Comparison of ENCODE assay signal across 13 cellular contexts in genomic region chr16:81740163-81740562, GRCh38. TPM values are rescaled to one million over a fixed set of nuclear protein-coding genes. Genes with fewer than 3 reads are reported as not detected.
A peak's percentile ranks its signal among the peaks of the same experiment; 100 is the strongest.
DNase-seq lines count a peak whose midpoint lies in the region; ATAC-seq, FAIRE-seq and TF ChIP-seq lines count a peak whose summit lies in the region.
"Had no signal": no experiment of that assay in that cellular context is flagged by ENCODE, and none has a peak within 500 bp of the region (broad histone marks: within the 10 kb centered on the region; RNA-seq: fewer than 3 reads in every experiment).

No MANE protein-coding gene starts in this region.

- no peaks in the 10 kb centered on the region for H3K27me3 Mint-ChIP-seq in activated CD4-positive, alpha-beta memory T cell treated with anti-CD3 and anti-CD28 coated beads for 36 hours

- H3K9me3 ChIP-seq in K562 (replicated peaks; ENCODE audit: control insufficient read depth, insufficient read depth, low read depth, low read length) = no peaks in the 10 kb centered on the region
- H3K9me3 ChIP-seq: testis had no signal

- ATAC-seq in GM21381 (IDR thresholded peaks at IDR 0.05; ENCODE audit: unreplicated experiment) = peak; percentile 71
- ATAC-seq in HG03280 (IDR thresholded peaks at IDR 0.05; ENCODE audit: unreplicated experiment) = peak; percentile 73
- peak; percentile 74 for ATAC-seq in K562

- H3K4me3 Mint-ChIP-seq in activated CD4-positive, alpha-beta memory T cell treated with anti-CD3 and anti-CD28 coated beads for 36 hours = no peak overlapping the region

- no peaks in the 10 kb centered on the region for H3K79me2 ChIP-seq in K562 (ENCODE audit: control insufficient read depth, insufficient read depth, low read length)

- peaks cover 8% of the 10 kb centered on the region for H3K4me1 Mint-ChIP-seq in activated CD4-positive, alpha-beta memory T cell treated with anti-CD3 and anti-CD28 coated beads for 36 hours (ENCODE audit: low read depth)

- no peaks in the 10 kb centered on the region for H3K36me3 Mint-ChIP-seq in activated CD4-positive, alpha-beta memory T cell treated with anti-CD3 and anti-CD28 coated beads for 36 hours

- H3K4me2 ChIP-seq in K562 (ENCODE audit: insufficient read depth, low read length) = no peak overlapping the region

- H3K4me1 ChIP-seq in K562 (replicated peaks in 1 of 2; ENCODE audit: control insufficient read depth in 2 of 2, insufficient read depth in 2 of 2, low read length in 2 of 2) = peaks cover 21 to 22% of the 10 kb centered on the region in 2 experiments

- 28% methylated on average over 7 of the region's 8 CpGs for WGBS in K562 (ENCODE audit: insufficient coverage, low coverage, missing lambda C conversion rate)

- CTCF ChIA-PET in K562 (lab: Yijun Ruan, JAX; ENCODE audit: low intra/inter-chr PET ratio) = interaction anchor here (0.6 to 3.0 kb wide), 2 partner anchors 371 to 373 kb away, joined by 5 to 31 read pairs; no protein-coding TSS in a partner anchor
- CTCF ChIA-PET in activated CD4-positive, alpha-beta memory T cell treated with anti-CD3 and anti-CD28 coated beads for 36 hours (lab: Charles Lee) = interaction anchor here (0.8 to 3.2 kb wide), 4 partner anchors 118 to 704 kb away, joined by 3 to 13 read pairs (median 4); partner anchors contain the start of gene ATMIN

- peaks cover 0 to 4% of the 10 kb centered on the region in 2 experiments; a peak in 1 of 5 replicates for H3K27me3 ChIP-seq in K562 (ENCODE audit: control insufficient read depth in 2 of 2, insufficient read depth in 2 of 2, low read length in 2 of 2)
- H3K27me3 ChIP-seq: testis had no signal

- H3K27ac Mint-ChIP-seq in activated CD4-positive, alpha-beta memory T cell treated with anti-CD3 and anti-CD28 coated beads for 36 hours = no peak overlapping the region

- TF ChIP-seq EP300 in K562 (IDR thresholded peaks at IDR 0.05; ENCODE audit: low read length) = no peak

- TF ChIP-seq RAD21 in K562 (CRISPR knock-in tag; conservative IDR thresholded peaks at IDR 0.05 in 1 of 2, IDR thresholded peaks at IDR 0.05 in 1 of 2) = no peak

- no peaks in the 10 kb centered on the region for H3K9me3 Mint-ChIP-seq in activated CD4-positive, alpha-beta memory T cell treated with anti-CD3 and anti-CD28 coated beads for 36 hours

- POLR2A ChIA-PET in K562 (lab: Yijun Ruan, JAX) = interaction anchor here (0.7 to 1.1 kb wide), 2 partner anchors 9 to 182 kb away, joined by 3 to 4 read pairs; no protein-coding TSS in a partner anchor
- POLR2A ChIA-PET in activated CD4-positive, alpha-beta memory T cell treated with anti-CD3 and anti-CD28 coated beads for 36 hours (lab: Charles Lee) = no interaction called here

- H3K27ac ChIP-seq in K562 (ENCODE audit: extremely low read depth, low read depth, low read length) = no peak overlapping the region
- H3K27ac ChIP-seq: testis had no signal

- intact Hi-C loops in K562 (cut with micrococcal nuclease) (no loop called here), posterior cingulate gyrus (cut with DNase I) (no loop called here)
- intact Hi-C loops in activated CD4-positive, alpha-beta memory T cell treated with anti-CD3 and anti-CD28 coated beads for 36 hours (cut with micrococcal nuclease) = no loop called here

- DNase-seq in GM13977 (ENCODE audit: low spot score) (peak; percentile 71), K562 (ENCODE audit: extremely low read depth in 1 of 4, low spot score in 3 of 4) (peak in 3 of 4 experiments; percentile 48 to 69 (median 62)), NCI-H2196 treated with DMSO at 0.1 percent for 48 hours (lab: John Stamatoyannopoulos, UW; ENCODE audit: unreplicated experiment) (no peak), posterior cingulate gyrus (no peak), GM03348 (ENCODE audit: low spot score) (no peak)
- DNase-seq in activated CD4-positive, alpha-beta memory T cell treated with anti-CD3 and anti-CD28 coated beads for 36 hours = no peak
- DNase-seq: effector CD8-positive, alpha-beta T cell; KG1; kidney; testis had no signal

- no peaks in the 10 kb centered on the region; the same call in 1 of the 2 replicates for H4K20me1 ChIP-seq in K562 (replicated peaks; ENCODE audit: control insufficient read depth, insufficient read depth, low read length)

- H2AFZ ChIP-seq in K562 (ENCODE audit: low read depth, low read length) = no peak overlapping the region

- TF ChIP-seq CTCF in GM13977 (IDR thresholded peaks at IDR 0.05; ENCODE audit: extremely low read depth, insufficient read depth, missing control alignments) (no peak), K562 (IDR thresholded peaks at IDR 0.05 in 2 of 3, conservative IDR thresholded peaks at IDR 0.05 in 1 of 3; ENCODE audit: insufficient read depth in 2 of 3, low read depth in 1 of 3, low read length in 3 of 3) (no peak)

- no peak for FAIRE-seq in K562 (lab: Jason Lieb, UNC)
- FAIRE-seq: D721Med, kidney had no signal

- H3K9me1 ChIP-seq in K562 (ENCODE audit: control insufficient read depth, insufficient read depth, low read length) = no peaks in the 10 kb centered on the region

- no peak overlapping the region for H3K4me3 ChIP-seq in K562
- H3K4me3 ChIP-seq: testis had no signal

- no TSS peak for BruUV-seq in K562 (replicated peaks; lab: Mats Ljungman, UMichigan)

- TF ChIP-seq POLR2A in K562 (conservative IDR thresholded peaks at IDR 0.05) = no peak

- no peaks in the 10 kb centered on the region for H3K36me3 ChIP-seq in K562 (ENCODE audit: control insufficient read depth, insufficient read depth, low read length)

- H3K9ac ChIP-seq in K562 (ENCODE audit: insufficient read depth in 1 of 2, low read depth in 2 of 2, low read length in 2 of 2) = no peak overlapping the region

- in situ Hi-C loops in GM13977 (cut with MboI; ENCODE audit: low pct_unique_long_range_greater_than_20kb, low sequenced_read_pairs, unreplicated experiment) (no loop called here), K562 (cut with MboI) (loop anchor here (25.0 kb wide), 2 partner anchors 728 to 1203 kb away; partner anchors contain the start of genes CENPN, CMC2 and DYNLRB2)

TF ChIP-seq in K562, 482 proteins besides CTCF, POLR2A, EP300 and RAD21 (continues in another document):
- TF ChIP-seq CREM (IDR thresholded peaks at IDR 0.05; ENCODE audit: low read depth) (peak; percentile 59; the same call in 1 of the 2 replicates), CBFA2T2 (conservative IDR thresholded peaks at IDR 0.05) (peak; percentile 43; the same call in 1 of the 2 replicates), TFE3 (CRISPR knock-in tag; IDR thresholded peaks at IDR 0.05) (peak; percentile 24; the same call in 1 of the 2 replicates), PKNOX1 (IDR thresholded peaks at IDR 0.05) (no peak), USF1 (CRISPR knock-in tag; IDR thresholded peaks at IDR 0.05) (peak; percentile 82), NFYB (IDR thresholded peaks at IDR 0.05; ENCODE audit: extremely low read depth, insufficient read length) (peak; percentile 45)

RNA-seq across cellular contexts. Expression of gene PLCG2, which starts 38.9 kb away (rescaled TPM):
- total RNA-seq in K562 (2011; cell fraction: chromatin; rRNA removed; ENCODE audit: low replicate concordance) = 18.9 and 24.9 TPM in 2 replicates
- total RNA-seq in K562 (2011; cell fraction: nucleolus; rRNA removed) = 10.9 and 11.8 TPM in 2 replicates
- total RNA-seq in K562 (2011; cell fraction: nucleoplasm; rRNA removed) = 12.5 and 14.6 TPM in 2 replicates
- total RNA-seq in K562 (2014; rRNA removed) = 1.7 and 4.0 TPM in 2 replicates
- 2.7 and 3.3 TPM in 2 replicates for total RNA-seq in K562 (2014; rRNA removed; fragmentation: Illumina TruSeq; extraction: Trizol)
- 3.9 and 4.0 TPM in 2 replicates for total RNA-seq in K562 (2015; rRNA removed; fragmentation: Illumina TruSeq; extraction: Trizol)
- 7.1 and 8.6 TPM in 2 replicates for total RNA-seq in K562 (2021)
- polyA plus RNA-seq in K562 (2011; rRNA removed) = 4.2 and 7.9 TPM in 2 replicates
- 3.7 and 4.9 TPM in 2 replicates for polyA plus RNA-seq in K562 (2011; cell fraction: cytosol; rRNA removed)
- 15.0 and 22.1 TPM in 2 replicates for polyA plus RNA-seq in K562 (2011; cell fraction: nucleus; rRNA removed)
- 3.7 and 12.8 TPM in 2 replicates for polyA plus RNA-seq in K562 (2012)
- 2.6 and 3.1 TPM in 2 replicates for polyA plus RNA-seq in K562 (2014; fragmentation: Illumina TruSeq; extraction: Trizol)
- 1 to 10 TPM in 1 of 2 experiments, under 1 TPM in 1; 0.94 to 1.0 TPM for polyA plus RNA-seq in K562 (2014; fragmentation: Nextera tagmentation; extraction: Ambion mirVana)
- 1.9 TPM in 2 replicates for polyA plus RNA-seq in K562 (2014; rRNA removed)
- 9.3 and 12.6 TPM in 2 replicates for polyA minus RNA-seq in K562 (2011; rRNA and poly(A)+ RNA removed)
- polyA minus RNA-seq in K562 (2011; cell fraction: cytosol; rRNA and poly(A)+ RNA removed) = 8.3 and 9.6 TPM in 2 replicates
- 11.0 and 21.5 TPM in 2 replicates for polyA minus RNA-seq in K562 (2011; cell fraction: nucleus; rRNA and poly(A)+ RNA removed)
- 10 to 100 TPM in 1 of 2 experiments, 1 to 10 TPM in 1; 8.3 to 10.6 TPM for total RNA-seq in activated CD4-positive, alpha-beta memory T cell treated with anti-CD3 and anti-CD28 coated beads for 36 hours

Comparison
In these comparisons a context has a peak if more than half of its experiments do, and no peak if none do; other contexts are left out.
1. DNase-seq: peak in GM13977 (single experiment) and K562 (3 of 4); none in activated CD4-positive, alpha-beta memory T cell treated with anti-CD3 and anti-CD28 coated beads for 36 hours (single experiment), NCI-H2196 treated with DMSO at 0.1 percent for 48 hours (single experiment), posterior cingulate gyrus (0 of 10) and GM03348 (single experiment).
2. Peak in every context shown above with its lines, with median percentiles within 50 percentile points of each other: ATAC-seq.